Comparison of ENCODE assay signal across 22 cellular contexts in the genomic region with DNA sequence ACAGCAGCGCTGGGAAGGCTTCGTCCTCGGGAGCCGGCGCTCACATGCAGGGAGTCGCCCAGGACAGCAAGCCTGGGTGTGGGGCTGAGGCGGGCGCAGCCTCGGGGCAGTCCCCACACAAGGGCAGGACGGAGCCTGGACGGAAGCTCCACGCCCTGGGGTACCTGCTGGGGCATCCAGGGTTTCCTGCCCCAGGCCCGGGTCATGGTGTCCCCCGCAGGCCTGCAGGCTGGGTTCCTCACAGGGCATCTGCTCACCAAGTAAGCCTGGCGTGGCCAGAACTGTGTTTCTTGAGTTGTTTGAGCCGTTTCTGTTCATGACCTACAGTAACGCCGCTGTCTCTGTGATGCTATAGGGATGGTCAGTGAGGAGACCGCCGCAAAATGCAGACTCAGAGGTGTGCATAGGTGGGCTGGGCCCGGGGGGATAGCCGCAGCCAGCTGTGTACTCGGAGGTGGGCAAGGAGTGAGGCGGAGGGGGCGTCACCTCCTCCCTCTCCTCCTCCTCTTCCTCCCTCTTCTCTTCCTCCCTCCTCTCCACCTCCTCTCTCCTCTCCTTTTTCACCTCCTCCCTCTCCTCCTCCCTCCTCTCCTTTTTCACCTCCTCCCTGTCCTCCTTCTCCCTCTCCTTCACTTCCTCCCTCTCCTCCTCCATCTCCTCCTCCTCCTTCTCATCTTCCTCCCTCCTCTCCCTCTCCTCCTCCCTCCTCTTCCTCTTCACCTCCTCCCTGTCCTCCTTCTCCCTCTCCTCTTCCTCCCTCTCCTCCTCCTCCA.
DNase-seq lines count a peak whose midpoint lies in the region; ATAC-seq, FAIRE-seq and TF ChIP-seq lines count a peak whose summit lies in the region.
"Had no signal": no experiment of that assay in that cellular context is flagged by ENCODE, and none has a peak within 500 bp of the region (broad histone marks: within the 10 kb centered on the region; RNA-seq: fewer than 3 reads in every experiment).

No MANE protein-coding gene starts in this region.

- POLR2A ChIA-PET in HepG2 (lab: Yijun Ruan, JAX) = no interaction called here

- no peak for TF ChIP-seq POLR2A in HepG2 (IDR thresholded peaks at IDR 0.05; ENCODE audit: insufficient read depth in 1 of 2, low read depth in 2 of 2, low read length in 2 of 2)
- TF ChIP-seq POLR2A in right lobe of liver (IDR thresholded peaks at IDR 0.05) = no peak
- no peak for TF ChIP-seq POLR2A in spleen (IDR thresholded peaks at IDR 0.05)

- ATAC-seq in HepG2 (peak; percentile 52), right lobe of liver (no peak), GM21526 (IDR thresholded peaks at IDR 0.05; ENCODE audit: low FRiP score, unreplicated experiment) (no peak)
- ATAC-seq in activated T-helper 17 cell treated with anti-CD3 and anti-CD28 coated beads, Interleukin-2, amount 50 U/mL, for 72 hours (replicated peaks) = peak; percentile 24
- ATAC-seq: GM23338 had no signal

- H3K9me3 Mint-ChIP-seq in activated T-helper 17 cell treated with anti-CD3 and anti-CD28 coated beads, Interleukin-2, amount 50 U/mL, for 72 hours = peaks cover 5% of the 10 kb centered on the region
- H3K9me3 Mint-ChIP-seq in activated T-cell treated with anti-CD3 and anti-CD28 coated beads, Interleukin-2, amount 50 U/mL, for 24 hours = peaks cover 7% of the 10 kb centered on the region

- no peak overlapping the region for H3K4me3 Mint-ChIP-seq in activated T-helper 17 cell treated with anti-CD3 and anti-CD28 coated beads, Interleukin-2, amount 50 U/mL, for 72 hours
- H3K4me3 Mint-ChIP-seq in activated T-cell treated with anti-CD3 and anti-CD28 coated beads, Interleukin-2, amount 50 U/mL, for 24 hours = no peak overlapping the region
- H3K4me3 Mint-ChIP-seq: CD4-positive, CD25-positive, alpha-beta regulatory T cell; GM23338; IgD-negative memory B cell had no signal

- H3K27ac ChIP-seq in HepG2 (ENCODE audit: extremely low read length, insufficient read depth, low read length) (no peak overlapping the region), right lobe of liver (no peak overlapping the region), spleen (no peak overlapping the region)
- H3K27ac ChIP-seq: SK-N-MC had no signal

- no peak for FAIRE-seq in HepG2 (lab: Jason Lieb, UNC)

- in situ Hi-C loops in HepG2 (cut with HindIII; ENCODE audit: extremely low pct_ligation_motif_present, low pct_unique_long_range_greater_than_20kb) = no loop called here

- H3K4me2 ChIP-seq in HepG2 (ENCODE audit: low read depth, low read length) = no peak overlapping the region
- H3K4me2 ChIP-seq: GM23338 had no signal

- CTCF ChIA-PET in HepG2 (lab: Yijun Ruan, JAX; ENCODE audit: low intra/inter-chr PET ratio, low total read pairs) = no interaction called here

- H3K4me3 ChIP-seq in HepG2 (replicated peaks in 1 of 3; ENCODE audit: insufficient read depth in 1 of 3, low read depth in 2 of 3, low read length in 3 of 3) (no peak overlapping the region), right lobe of liver (no peak overlapping the region), spleen (no peak overlapping the region)
- H3K4me3 ChIP-seq: GM23338, HAP-1, SK-N-MC had no signal

- H3K79me2 ChIP-seq in HepG2 (ENCODE audit: insufficient read depth, low read length) = no peaks in the 10 kb centered on the region

- H3K36me3 Mint-ChIP-seq in activated T-helper 17 cell treated with anti-CD3 and anti-CD28 coated beads, Interleukin-2, amount 50 U/mL, for 72 hours (ENCODE audit: low read depth) = no peaks in the 10 kb centered on the region
- H3K36me3 Mint-ChIP-seq in activated T-cell treated with anti-CD3 and anti-CD28 coated beads, Interleukin-2, amount 50 U/mL, for 24 hours (ENCODE audit: low read depth) = no peaks in the 10 kb centered on the region

- intact Hi-C loops in HepG2 (cut with micrococcal nuclease; ENCODE audit: unreplicated experiment) (no loop called here), right lobe of liver (cut with DNase I) (no loop called here), spleen (cut with DNase I; ENCODE audit: low total_unique reads) (no loop called here)

- no peak for DNase-seq in HepG2 (ENCODE audit: low spot score)
- no peak for DNase-seq in right lobe of liver
- DNase-seq in spleen = peak; percentile 69
- no peak for DNase-seq in OCI-M1 (lab: John Stamatoyannopoulos, UW)
- DNase-seq in activated T-cell treated with anti-CD3 and anti-CD28 coated beads, Interleukin-2, amount 50 U/mL, for 24 hours = no peak
- DNase-seq: DMS79, Kasumi-1, NCI-H1417, NCI-H1694 treated with DMSO at 0.1 percent for 48 hours, NCI-H2081 treated with DMSO at 0.1 percent for 48 hours, NCI-H2171 treated with DMSO at 0.1 percent for 48 hours, NCI-H446, NCI-H526, RPMI8226, SHP77 treated with DMSO at 0.1 percent for 48 hours had no signal

- H3K4me1 ChIP-seq in HepG2 (ENCODE audit: insufficient read depth, low read length) (no peaks in the 10 kb centered on the region), right lobe of liver (no peaks in the 10 kb centered on the region), spleen (peaks cover 0 to 4% (median 0%) of the 10 kb centered on the region in 6 donors)
- H3K4me1 ChIP-seq: HAP-1 had no signal

- peaks cover 20% of the 10 kb centered on the region for H3K27me3 Mint-ChIP-seq in activated T-helper 17 cell treated with anti-CD3 and anti-CD28 coated beads, Interleukin-2, amount 50 U/mL, for 72 hours
- H3K27me3 Mint-ChIP-seq in activated T-cell treated with anti-CD3 and anti-CD28 coated beads, Interleukin-2, amount 50 U/mL, for 24 hours = peaks cover 25% of the 10 kb centered on the region
- H3K27me3 Mint-ChIP-seq: CD4-positive, CD25-positive, alpha-beta regulatory T cell; IgD-negative memory B cell had no signal

- no peaks in the 10 kb centered on the region for H3K4me1 Mint-ChIP-seq in activated T-helper 17 cell treated with anti-CD3 and anti-CD28 coated beads, Interleukin-2, amount 50 U/mL, for 72 hours
- no peaks in the 10 kb centered on the region for H3K4me1 Mint-ChIP-seq in activated T-cell treated with anti-CD3 and anti-CD28 coated beads, Interleukin-2, amount 50 U/mL, for 24 hours (ENCODE audit: low read depth)
- H3K4me1 Mint-ChIP-seq: GM23338, IgD-negative memory B cell had no signal

- WGBS in HepG2 (ENCODE audit: low lambda C conversion rate) = 31% methylated on average over 11 of the region's 25 CpGs
- 53% methylated on average over 2 of the region's 25 CpGs for WGBS in right lobe of liver (ENCODE audit: insufficient coverage, low coverage, low lambda C conversion rate, missing lambda C conversion rate)
- WGBS in spleen, 5 donors = 79 to 91% (median 87%) methylated on average over 13 to 25 of the region's 25 CpGs

- no peak overlapping the region for H2AFZ ChIP-seq in HepG2 (ENCODE audit: low read length)
- H2AFZ ChIP-seq: GM23338 had no signal

- H3K9ac ChIP-seq in HepG2 (ENCODE audit: insufficient read depth, low read depth, low read length) = no peak overlapping the region

- peaks cover 5% of the 10 kb centered on the region; the same call in 1 of the 2 replicates for H4K20me1 ChIP-seq in HepG2 (ENCODE audit: insufficient read depth, low read length)

- H3K27ac Mint-ChIP-seq in activated T-helper 17 cell treated with anti-CD3 and anti-CD28 coated beads, Interleukin-2, amount 50 U/mL, for 72 hours = no peak overlapping the region
- no peak overlapping the region for H3K27ac Mint-ChIP-seq in activated T-cell treated with anti-CD3 and anti-CD28 coated beads, Interleukin-2, amount 50 U/mL, for 24 hours
- H3K27ac Mint-ChIP-seq: CD4-positive, CD25-positive, alpha-beta regulatory T cell; GM23338; IgD-negative memory B cell had no signal

- TF ChIP-seq RAD21 in HepG2 (CRISPR knock-in tag; IDR thresholded peaks at IDR 0.05) = no peak

- peaks cover 0 to 2% of the 10 kb centered on the region in 2 experiments; a peak in 2 of 5 replicates for H3K27me3 ChIP-seq in HepG2 (ENCODE audit: control insufficient read depth in 1 of 2, insufficient read depth in 2 of 2, low read length in 2 of 2)
- H3K27me3 ChIP-seq in right lobe of liver = no peaks in the 10 kb centered on the region
- H3K27me3 ChIP-seq in spleen (replicated peaks in 1 of 7) = peaks cover 0 to 25% (median 0%) of the 10 kb centered on the region in 7 donors

- H3K36me3 ChIP-seq in HepG2 (replicated peaks in 1 of 2; ENCODE audit: control insufficient read depth in 1 of 2, insufficient read depth in 2 of 2, low read length in 2 of 2) (no peaks in the 10 kb centered on the region), right lobe of liver (no peaks in the 10 kb centered on the region), spleen (no peaks in the 10 kb centered on the region)
- H3K36me3 ChIP-seq: HAP-1 had no signal

- H3K9me3 ChIP-seq in HepG2 (ENCODE audit: low read length) (peaks cover 8% of the 10 kb centered on the region; the same call in 1 of the 2 replicates), right lobe of liver (no peaks in the 10 kb centered on the region), spleen (peaks cover 0 to 14% (median 6%) of the 10 kb centered on the region in 8 donors)
- H3K9me3 ChIP-seq: HAP-1 had no signal

- TF ChIP-seq EP300 in HepG2 (IDR thresholded peaks at IDR 0.05; ENCODE audit: low read depth in 2 of 2, low read length in 2 of 2) (no peak), HepG2 (CRISPR knock-in tag; IDR thresholded peaks at IDR 0.05; ENCODE audit: borderline replicate concordance) (no peak)

- BruUV-seq in HepG2 (replicated peaks; lab: Mats Ljungman, UMichigan) = no TSS peak

- TF ChIP-seq CTCF in HepG2 (CRISPR knock-in tag; IDR thresholded peaks at IDR 0.05) = no peak
- TF ChIP-seq CTCF in right lobe of liver (IDR thresholded peaks at IDR 0.05) = no peak
- no peak for TF ChIP-seq CTCF in spleen (IDR thresholded peaks at IDR 0.05 in 8 of 11, conservative IDR thresholded peaks at IDR 0.05 in 3 of 11)

TF ChIP-seq in HepG2, 621 proteins besides CTCF, POLR2A, EP300 and RAD21 (continues in another document):
- no peak for TF ChIP-seq NFYB (CRISPR knock-in tag; IDR thresholded peaks at IDR 0.05)

Comparison
In these comparisons a context has a peak if more than half of its experiments do, and no peak if none do; other contexts are left out.
1. ATAC-seq: peak in HepG2 (single experiment) and activated T-helper 17 cell treated with anti-CD3 and anti-CD28 coated beads, Interleukin-2, amount 50 U/mL, for 72 hours (single experiment); none in right lobe of liver (0 of 4) and GM21526 (single experiment).